21 cellular contexts compared by ENCODE assay signal in the genomic region with DNA sequence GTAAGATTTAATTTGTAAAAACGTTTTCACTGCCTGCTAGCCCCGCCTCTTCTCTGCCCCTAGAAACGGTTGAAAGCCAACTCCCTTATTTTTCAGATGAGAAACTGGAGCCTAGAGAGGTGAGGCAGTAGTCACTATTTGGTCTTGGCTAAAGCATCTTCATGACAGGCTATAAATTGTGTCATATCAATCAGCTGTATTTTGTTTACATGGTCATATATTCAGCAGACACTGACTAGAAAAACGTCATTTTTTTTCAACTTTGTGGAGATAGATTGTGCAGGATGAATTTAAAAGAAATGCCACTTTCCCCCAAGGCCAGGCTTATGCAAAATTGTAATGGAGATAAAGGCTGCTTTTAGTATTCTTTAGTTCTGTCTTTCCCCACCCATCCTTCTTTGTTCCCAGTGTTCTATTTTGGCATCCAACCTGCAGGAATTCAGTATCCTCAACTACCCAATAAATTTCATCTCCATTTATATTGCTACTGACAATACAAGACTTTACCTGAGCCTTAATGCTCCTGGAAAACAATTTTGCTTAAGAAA.
"Had no signal": no experiment of that assay in that cellular context is flagged by ENCODE, and none has a peak within 500 bp of the region (broad histone marks: within the 10 kb centered on the region; RNA-seq: fewer than 3 reads in every experiment).

No MANE protein-coding gene starts in this region.

- H3K4me1 ChIP-seq: left ventricle myocardium inferior, lower lobe of right lung, parathyroid adenoma, psoas muscle, right lobe of liver, testis, tibial nerve had no signal

- H3K27ac ChIP-seq: hepatocyte, left ventricle myocardium inferior, lower lobe of right lung, parathyroid adenoma, psoas muscle, right lobe of liver, testis, tibial nerve had no signal

- ATAC-seq: left cardiac atrium; lower lobe of right lung; natural killer cell treated with Interleukin-12 subunit alpha and Interleukin-12 subunit beta and Interleukin-15 and Interleukin-18, amount 100 ng/mL, for 72 hours; psoas muscle; right lobe of liver; stimulated activated naive B cell treated with anti-CD40 and anti-IgM and Interleukin-4, amounts not matched to agents 10 μg/mL and 1 μg/mL and 100 μg/mL, for 72 hours; stimulated activated naive CD8-positive, alpha-beta T cell treated with anti-CD3 and anti-CD28 coated beads, Interleukin-15, amount 100 ng/mL, for 72 hours had no signal

- H3K4me3 ChIP-seq: hepatocyte, left ventricle myocardium inferior, lower lobe of right lung, psoas muscle, right lobe of liver, testis, tibial nerve had no signal

- H3K27ac Mint-ChIP-seq: dendritic cell treated with granulocyte-macrophage colony-stimulating factor and Interleukin-4, amounts not matched to agents 40 ng/mL and 50 ng/mL, for 4 days; memory B cell; stimulated activated naive B cell treated with anti-CD40 and anti-IgM and Interleukin-4, amounts not matched to agents 10 μg/mL and 1 μg/mL and 100 μg/mL, for 72 hours; stimulated activated naive CD8-positive, alpha-beta T cell treated with anti-CD3 and anti-CD28 coated beads, Interleukin-15, amount 100 ng/mL, for 72 hours had no signal

- H2AFZ ChIP-seq: hepatocyte, parathyroid adenoma had no signal

- H3K9ac ChIP-seq: parathyroid adenoma had no signal

- H3K4me2 ChIP-seq: hepatocyte had no signal

- H3K9me3 Mint-ChIP-seq: memory B cell; natural killer cell treated with Interleukin-12 subunit alpha and Interleukin-12 subunit beta and Interleukin-15 and Interleukin-18, amount 100 ng/mL, for 72 hours; stimulated activated naive CD8-positive, alpha-beta T cell treated with anti-CD3 and anti-CD28 coated beads, Interleukin-15, amount 100 ng/mL, for 72 hours had no signal

- H3K27me3 ChIP-seq: hepatocyte, right lobe of liver, testis, tibial nerve had no signal

- H3K4me1 Mint-ChIP-seq: memory B cell; stimulated activated naive B cell treated with anti-CD40 and anti-IgM and Interleukin-4, amounts not matched to agents 10 μg/mL and 1 μg/mL and 100 μg/mL, for 72 hours had no signal

- FAIRE-seq: colon, kidney had no signal

- H3K27me3 Mint-ChIP-seq: dendritic cell treated with granulocyte-macrophage colony-stimulating factor and Interleukin-4, amounts not matched to agents 40 ng/mL and 50 ng/mL, for 4 days; memory B cell; stimulated activated naive B cell treated with anti-CD40 and anti-IgM and Interleukin-4, amounts not matched to agents 10 μg/mL and 1 μg/mL and 100 μg/mL, for 72 hours; stimulated activated naive CD8-positive, alpha-beta T cell treated with anti-CD3 and anti-CD28 coated beads, Interleukin-15, amount 100 ng/mL, for 72 hours had no signal

- H3K36me3 Mint-ChIP-seq: memory B cell; natural killer cell treated with Interleukin-12 subunit alpha and Interleukin-12 subunit beta and Interleukin-15 and Interleukin-18, amount 100 ng/mL, for 72 hours; stimulated activated naive B cell treated with anti-CD40 and anti-IgM and Interleukin-4, amounts not matched to agents 10 μg/mL and 1 μg/mL and 100 μg/mL, for 72 hours had no signal

- H3K4me3 Mint-ChIP-seq: dendritic cell treated with granulocyte-macrophage colony-stimulating factor and Interleukin-4, amounts not matched to agents 40 ng/mL and 50 ng/mL, for 4 days; memory B cell; stimulated activated naive B cell treated with anti-CD40 and anti-IgM and Interleukin-4, amounts not matched to agents 10 μg/mL and 1 μg/mL and 100 μg/mL, for 72 hours; stimulated activated naive CD8-positive, alpha-beta T cell treated with anti-CD3 and anti-CD28 coated beads, Interleukin-15, amount 100 ng/mL, for 72 hours had no signal

- DNase-seq: foreskin melanocyte; head of caudate nucleus; kidney; left cardiac atrium; left ventricle myocardium inferior; lower lobe of right lung; midbrain; psoas muscle; retina; right lobe of liver; stimulated activated CD4-positive, alpha-beta T cell treated with anti-CD3 and anti-CD28 coated beads, Interleukin-4, amount 100 ng/mL, for 24 hours; stimulated activated naive B cell treated with anti-CD40 and anti-IgM and Interleukin-4, amounts not matched to agents 10 μg/mL and 1 μg/mL and 100 μg/mL, for 72 hours; stimulated activated naive CD8-positive, alpha-beta T cell treated with anti-CD3 and anti-CD28 coated beads, Interleukin-15, amount 100 ng/mL, for 72 hours; testis had no signal

- H3K36me3 ChIP-seq: left ventricle myocardium inferior, lower lobe of right lung, right lobe of liver, tibial nerve had no signal

- H3K9me3 ChIP-seq: left ventricle myocardium inferior, lower lobe of right lung, psoas muscle, right lobe of liver, testis, tibial nerve had no signal

- H3K79me2 ChIP-seq: hepatocyte, parathyroid adenoma had no signal
